ENCODE assay signal across 6 cellular contexts in genomic region chr17:76709951-76710862, GRCh38. TPM values are rescaled to one million over a fixed set of nuclear protein-coding genes. Genes with fewer than 3 reads are reported as not detected.
DNase-seq lines count a peak whose midpoint lies in the region; ATAC-seq and TF ChIP-seq lines count a peak whose summit lies in the region.
"Not testable (repeated sequence)": the region's sequence is repeated elsewhere in the genome, so short reads cannot be mapped to it uniquely, and the experiment has no call there.

No MANE protein-coding gene starts in this region.

- intact Hi-C loops in CD8-positive, alpha-beta T cell (cut with DNase I, micrococcal nuclease), result loop anchor here (2.0 to 5.0 kb wide), 3 partner anchors 37 to 132 kb away; no protein-coding TSS in a partner anchor
- intact Hi-C loops in activated T-helper 1 cell treated with anti-CD3 and anti-CD28 coated beads, Interleukin-12 subunit alpha, Interleukin-12 subunit beta, Interleukin-2, Interleukin-4 antibody, amounts not matched to agents 30 ng/mL and 10 ng/mL and 1 ng/mL, durations not matched to agents 14 hours and 24 hours and 36 hours (cut with micrococcal nuclease); lower leg skin (cut with DNase I; ENCODE audit: low total_unique reads): not testable (repeated sequence)

- not testable (repeated sequence) for H3K9me3 ChIP-seq in CD8-positive, alpha-beta T cell (ENCODE audit: low read length); MG63; skeletal muscle satellite cell (replicated peaks; ENCODE audit: low read length)

- H3K4me3 Mint-ChIP-seq in CD8-positive, alpha-beta T cell, result peak overlapping the region; percentile 73
- H3K4me3 Mint-ChIP-seq in activated T-helper 1 cell treated with anti-CD3 and anti-CD28 coated beads, Interleukin-12 subunit alpha, Interleukin-12 subunit beta, Interleukin-2, Interleukin-4 antibody, amounts not matched to agents 30 ng/mL and 10 ng/mL and 1 ng/mL, durations not matched to agents 14 hours and 24 hours and 36 hours, result peak overlapping the region; percentile 75

- peak in 1 of 7 experiments; percentile 25 for DNase-seq in CD8-positive, alpha-beta T cell
- DNase-seq in MG63 (peak; percentile 29), epithelial cell of esophagus (ENCODE audit: low read depth) (peak; percentile 15)
- DNase-seq in activated T-helper 1 cell treated with anti-CD3 and anti-CD28 coated beads, Interleukin-12 subunit alpha, Interleukin-12 subunit beta, Interleukin-2, Interleukin-4 antibody, amounts not matched to agents 30 ng/mL and 10 ng/mL and 1 ng/mL, durations not matched to agents 14 hours and 24 hours and 36 hours (ENCODE audit: low spot score); lower leg skin (ENCODE audit: low spot score in 2 of 2): not testable (repeated sequence)

- not testable (repeated sequence) for TF ChIP-seq CTCF in CD8-positive, alpha-beta T cell (IDR thresholded peaks at IDR 0.05); epithelial cell of esophagus (IDR thresholded peaks at IDR 0.05; ENCODE audit: insufficient read depth, low read depth, low read length, missing control alignments); lower leg skin (IDR thresholded peaks at IDR 0.05)

- not testable (repeated sequence) for H3K27ac ChIP-seq in CD8-positive, alpha-beta T cell (ENCODE audit: low read depth, low read length)

- ATAC-seq in CD8-positive, alpha-beta T cell, result peak; percentile 8

- POLR2A ChIA-PET in CD8-positive, alpha-beta T cell (lab: Charles Lee), result interaction anchor here (0.6 to 1.4 kb wide), 2 partner anchors 24 to 1632 kb away, joined by 3 to 4 read pairs; no protein-coding TSS in a partner anchor

- peak overlapping the region; percentile 42 for H3K4me3 ChIP-seq in CD8-positive, alpha-beta T cell (ENCODE audit: low read depth, low read length)
- peak overlapping the region; percentile 68 for H3K4me3 ChIP-seq in MG63
- H3K4me3 ChIP-seq in epithelial cell of esophagus (ENCODE audit: low read length), result peak overlapping the region; percentile 49
- peak overlapping the region; percentile 61 for H3K4me3 ChIP-seq in lower leg skin (ENCODE audit: low read depth, poor library complexity, severe bottlenecking)
- H3K4me3 ChIP-seq in skeletal muscle satellite cell (ENCODE audit: low read length), result peak overlapping the region; percentile 78

- H3K36me3 ChIP-seq in CD8-positive, alpha-beta T cell (ENCODE audit: insufficient read depth, low read length), result not testable (repeated sequence)
- H3K36me3 ChIP-seq in MG63, result peaks cover 40% of the 10 kb centered on the region
- H3K36me3 ChIP-seq in skeletal muscle satellite cell (ENCODE audit: insufficient read depth, low read length), result peaks cover 37% of the 10 kb centered on the region

- H3K9ac ChIP-seq in skeletal muscle satellite cell (ENCODE audit: low read depth, low read length), result peak overlapping the region; percentile 94

- peaks cover 15% of the 10 kb centered on the region for H3K36me3 Mint-ChIP-seq in CD8-positive, alpha-beta T cell
- peaks cover 17% of the 10 kb centered on the region for H3K36me3 Mint-ChIP-seq in activated T-helper 1 cell treated with anti-CD3 and anti-CD28 coated beads, Interleukin-12 subunit alpha, Interleukin-12 subunit beta, Interleukin-2, Interleukin-4 antibody, amounts not matched to agents 30 ng/mL and 10 ng/mL and 1 ng/mL, durations not matched to agents 14 hours and 24 hours and 36 hours (ENCODE audit: low read depth)

- H3K27me3 Mint-ChIP-seq in CD8-positive, alpha-beta T cell (ENCODE audit: low read depth); activated T-helper 1 cell treated with anti-CD3 and anti-CD28 coated beads, Interleukin-12 subunit alpha, Interleukin-12 subunit beta, Interleukin-2, Interleukin-4 antibody, amounts not matched to agents 30 ng/mL and 10 ng/mL and 1 ng/mL, durations not matched to agents 14 hours and 24 hours and 36 hours (ENCODE audit: insufficient read depth): not testable (repeated sequence)

- WGBS in lower leg skin, 2 donors, result 4 to 8% methylated on average over 17 to 33 of the region's 79 CpGs

- peak overlapping the region; percentile 90 for H3K4me2 ChIP-seq in skeletal muscle satellite cell (ENCODE audit: low read length)

- TF ChIP-seq POLR2A in lower leg skin (IDR thresholded peaks at IDR 0.05), result not testable (repeated sequence)

- not testable (repeated sequence) for H3K27me3 ChIP-seq in CD8-positive, alpha-beta T cell (ENCODE audit: insufficient read depth, low read length); MG63; skeletal muscle satellite cell (ENCODE audit: control insufficient read depth, insufficient read depth, low read length)

- peak overlapping the region; percentile 55 for H3K27ac Mint-ChIP-seq in CD8-positive, alpha-beta T cell
- not testable (repeated sequence) for H3K27ac Mint-ChIP-seq in activated T-helper 1 cell treated with anti-CD3 and anti-CD28 coated beads, Interleukin-12 subunit alpha, Interleukin-12 subunit beta, Interleukin-2, Interleukin-4 antibody, amounts not matched to agents 30 ng/mL and 10 ng/mL and 1 ng/mL, durations not matched to agents 14 hours and 24 hours and 36 hours

- H3K4me1 ChIP-seq in CD8-positive, alpha-beta T cell (ENCODE audit: insufficient read depth, low read length), result peaks cover 33% of the 10 kb centered on the region
- H3K4me1 ChIP-seq in skeletal muscle satellite cell (ENCODE audit: control insufficient read depth, insufficient read depth, low read length), result peaks cover 38% of the 10 kb centered on the region

- H3K9me3 Mint-ChIP-seq in CD8-positive, alpha-beta T cell; activated T-helper 1 cell treated with anti-CD3 and anti-CD28 coated beads, Interleukin-12 subunit alpha, Interleukin-12 subunit beta, Interleukin-2, Interleukin-4 antibody, amounts not matched to agents 30 ng/mL and 10 ng/mL and 1 ng/mL, durations not matched to agents 14 hours and 24 hours and 36 hours: not testable (repeated sequence)

- CTCF ChIA-PET in CD8-positive, alpha-beta T cell (lab: Charles Lee), result interaction anchor here (0.6 to 2.1 kb wide), 4 partner anchors 14 to 187 kb away, joined by 3 to 8 read pairs (median 6); no protein-coding TSS in a partner anchor

- H3K4me1 Mint-ChIP-seq in CD8-positive, alpha-beta T cell (ENCODE audit: low read depth), result peaks cover 38% of the 10 kb centered on the region
- peaks cover 19% of the 10 kb centered on the region for H3K4me1 Mint-ChIP-seq in activated T-helper 1 cell treated with anti-CD3 and anti-CD28 coated beads, Interleukin-12 subunit alpha, Interleukin-12 subunit beta, Interleukin-2, Interleukin-4 antibody, amounts not matched to agents 30 ng/mL and 10 ng/mL and 1 ng/mL, durations not matched to agents 14 hours and 24 hours and 36 hours (ENCODE audit: low read depth)

RNA-seq across cellular contexts. Expression of gene MXRA7, which starts 0.6 kb away (rescaled TPM):
- 10 to 100 TPM; 23.9 to 27.8 TPM for total RNA-seq in CD8-positive, alpha-beta T cell
- total RNA-seq in MG63 (2014; rRNA removed; shearing (Covaris generic); ENCODE audit: low replicate concordance), result 53.8 and 65.4 TPM in 2 replicates
- 3.8 and 5.1 TPM in 2 replicates for total RNA-seq in activated T-helper 1 cell treated with anti-CD3 and anti-CD28 coated beads, Interleukin-12 subunit alpha, Interleukin-12 subunit beta, Interleukin-2, Interleukin-4 antibody, amounts not matched to agents 30 ng/mL and 10 ng/mL and 1 ng/mL, durations not matched to agents 14 hours and 24 hours and 36 hours
- total RNA-seq in lower leg skin, result 10 to 100 TPM; 31.6 to 97.4 (median 47.1) TPM
- 186 and 268 TPM in 2 replicates for total RNA-seq in skeletal muscle satellite cell (2012; rRNA removed)

RNA-seq across cellular contexts. Expression of gene JMJD6, which starts 16.2 kb away (rescaled TPM):
- total RNA-seq in CD8-positive, alpha-beta T cell, result 100 to 1,000 TPM; 316 to 336 TPM
- total RNA-seq in MG63 (2014; rRNA removed; shearing (Covaris generic); ENCODE audit: low replicate concordance), result 28.2 and 55.1 TPM in 2 replicates
- 80.5 TPM in 2 replicates for total RNA-seq in activated T-helper 1 cell treated with anti-CD3 and anti-CD28 coated beads, Interleukin-12 subunit alpha, Interleukin-12 subunit beta, Interleukin-2, Interleukin-4 antibody, amounts not matched to agents 30 ng/mL and 10 ng/mL and 1 ng/mL, durations not matched to agents 14 hours and 24 hours and 36 hours
- total RNA-seq in lower leg skin, result 10 to 100 TPM; 16.1 to 28.8 (median 21.0) TPM
- 21.0 and 22.7 TPM in 2 replicates for total RNA-seq in skeletal muscle satellite cell (2012; rRNA removed)

RNA-seq across cellular contexts. Expression of gene METTL23, which starts 16.4 kb away (rescaled TPM):
- 10 to 100 TPM; 40.3 to 43.1 TPM for total RNA-seq in CD8-positive, alpha-beta T cell
- total RNA-seq in MG63 (2014; rRNA removed; shearing (Covaris generic); ENCODE audit: low replicate concordance), result 44.4 and 44.9 TPM in 2 replicates
- 35.5 and 38.2 TPM in 2 replicates for total RNA-seq in activated T-helper 1 cell treated with anti-CD3 and anti-CD28 coated beads, Interleukin-12 subunit alpha, Interleukin-12 subunit beta, Interleukin-2, Interleukin-4 antibody, amounts not matched to agents 30 ng/mL and 10 ng/mL and 1 ng/mL, durations not matched to agents 14 hours and 24 hours and 36 hours
- 10 to 100 TPM; 27.4 to 40.9 (median 33.7) TPM for total RNA-seq in lower leg skin
- total RNA-seq in skeletal muscle satellite cell (2012; rRNA removed), result 25.1 and 32.2 TPM in 2 replicates

RNA-seq across cellular contexts. Expression of gene SRSF2, which starts 26.9 kb away (rescaled TPM):
- total RNA-seq in CD8-positive, alpha-beta T cell, result 100 to 1,000 TPM; 621 to 637 TPM
- 292 and 619 TPM in 2 replicates for total RNA-seq in MG63 (2014; rRNA removed; shearing (Covaris generic); ENCODE audit: low replicate concordance)
- total RNA-seq in activated T-helper 1 cell treated with anti-CD3 and anti-CD28 coated beads, Interleukin-12 subunit alpha, Interleukin-12 subunit beta, Interleukin-2, Interleukin-4 antibody, amounts not matched to agents 30 ng/mL and 10 ng/mL and 1 ng/mL, durations not matched to agents 14 hours and 24 hours and 36 hours, result 535 and 541 TPM in 2 replicates
- total RNA-seq in lower leg skin, result 100 to 1,000 TPM; 179 to 260 (median 189) TPM
- 193 and 226 TPM in 2 replicates for total RNA-seq in skeletal muscle satellite cell (2012; rRNA removed)

RNA-seq across cellular contexts. Expression of gene MFSD11, which starts 27.7 kb away (rescaled TPM):
- total RNA-seq in CD8-positive, alpha-beta T cell, result 10 to 100 TPM; 28.6 to 34.4 TPM
- 23.8 and 24.9 TPM in 2 replicates for total RNA-seq in MG63 (2014; rRNA removed; shearing (Covaris generic); ENCODE audit: low replicate concordance)
- 16.6 and 17.1 TPM in 2 replicates for total RNA-seq in activated T-helper 1 cell treated with anti-CD3 and anti-CD28 coated beads, Interleukin-12 subunit alpha, Interleukin-12 subunit beta, Interleukin-2, Interleukin-4 antibody, amounts not matched to agents 30 ng/mL and 10 ng/mL and 1 ng/mL, durations not matched to agents 14 hours and 24 hours and 36 hours
- 10 to 100 TPM; 33.4 to 38.4 (median 33.8) TPM for total RNA-seq in lower leg skin
- total RNA-seq in skeletal muscle satellite cell (2012; rRNA removed), result 24.6 and 27.7 TPM in 2 replicates
